17 cellular contexts compared by ENCODE assay signal in the genomic region with DNA sequence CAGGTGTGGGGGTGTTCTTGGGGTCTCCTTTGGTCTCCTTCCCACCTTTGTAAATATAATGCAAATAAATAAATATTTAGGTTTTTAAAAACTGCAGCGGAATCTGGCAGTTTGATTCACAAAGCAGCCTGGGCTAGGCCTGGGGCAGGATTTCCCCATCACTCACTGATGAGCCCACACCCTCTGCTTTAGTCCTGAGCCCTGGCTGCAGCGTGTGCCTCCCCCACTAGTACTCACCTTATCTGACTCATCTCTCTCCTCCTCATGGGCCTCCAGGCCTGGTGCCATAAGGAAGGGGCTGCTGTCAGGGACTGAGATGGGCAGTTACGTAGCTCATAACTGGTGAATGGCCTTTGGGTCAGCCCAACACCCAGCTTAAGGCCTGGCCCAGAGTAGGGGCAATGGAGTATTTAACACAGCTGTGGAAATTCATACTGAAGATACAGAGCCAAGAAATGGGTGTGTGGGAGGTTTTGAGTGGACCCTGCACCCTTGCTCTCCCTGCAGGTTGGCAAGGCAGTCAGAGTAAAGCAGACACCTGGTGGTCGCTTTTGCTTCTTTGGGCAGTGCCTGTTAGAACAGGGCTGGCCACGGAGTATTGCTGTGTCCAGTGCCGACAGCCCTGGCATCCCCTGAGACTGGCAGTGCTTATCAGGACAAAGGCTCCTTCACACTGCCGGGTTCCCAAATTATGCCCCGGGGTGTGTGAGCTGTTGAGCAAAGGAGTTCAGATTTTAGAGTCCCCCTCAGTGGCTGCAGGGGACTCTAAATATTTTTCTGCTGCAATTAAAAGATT. TPM values are rescaled to one million over a fixed set of nuclear protein-coding genes. Genes with fewer than 3 reads are reported as not detected.
DNase-seq lines count a peak whose midpoint lies in the region; ATAC-seq, FAIRE-seq and TF ChIP-seq lines count a peak whose summit lies in the region.
"Had no signal": no experiment of that assay in that cellular context is flagged by ENCODE, and none has a peak within 500 bp of the region (broad histone marks: within the 10 kb centered on the region; RNA-seq: fewer than 3 reads in every experiment).

No MANE protein-coding gene starts in this region.

- no TSS peak for BruUV-seq in PC-3 (replicated peaks; lab: Mats Ljungman, UMichigan)

- no peak overlapping the region for H3K4me2 ChIP-seq in A549
- no peak overlapping the region for H3K4me2 ChIP-seq in GM23338
- H3K4me2 ChIP-seq in PC-3 (ENCODE audit: low read length) = no peak overlapping the region

- peaks cover 11% of the 10 kb centered on the region; the same call in 1 of the 2 replicates for H3K27me3 ChIP-seq in GM23338 (ENCODE audit: insufficient read depth)
- no peaks in the 10 kb centered on the region for H3K27me3 ChIP-seq in PC-3 (ENCODE audit: low read length)

- no peak for DNase-seq in A549 (ENCODE audit: low read depth in 1 of 2, low spot score in 1 of 2)
- DNase-seq in GM23338 (ENCODE audit: low spot score) = no peak
- DNase-seq in PC-3 = peak; percentile 58
- DNase-seq in epithelial cell of esophagus (ENCODE audit: low read depth) = peak; percentile 93
- DNase-seq in SKM-1 (lab: John Stamatoyannopoulos, UW; ENCODE audit: unreplicated experiment) = no peak
- no peak for DNase-seq in activated gamma-delta T cell (lab: John Stamatoyannopoulos, UW)
- no peak for DNase-seq in GDM1 (lab: John Stamatoyannopoulos, UW)
- DNase-seq: activated CD4-positive, alpha-beta T cell treated with anti-CD3 and anti-CD28 coated beads, Interleukin-2, amount 10 ng/mL, durations not matched to agents 7 days and 5 days; amniotic stem cell; immature natural killer cell; NCI-H2081; NCI-H526 treated with DMSO at 0.1 percent for 48 hours; SHP77 treated with DMSO at 0.1 percent for 48 hours; stomach had no signal

- H3K4me1 ChIP-seq in A549 (no peaks in the 10 kb centered on the region), GM23338 (ENCODE audit: insufficient read depth) (no peaks in the 10 kb centered on the region), PC-3 (ENCODE audit: insufficient read depth, low read length) (peaks cover 10% of the 10 kb centered on the region; the same call in 1 of the 2 replicates)

- ATAC-seq in A549 = peak; percentile 23 to 53; a peak in 3 of 6 replicates
- ATAC-seq in GM23338 = no peak; the same call in 2 of the 3 replicates
- ATAC-seq in PC-3 = peak; percentile 69
- ATAC-seq in HG03378 (IDR thresholded peaks at IDR 0.05; ENCODE audit: unreplicated experiment) = no peak

- peaks cover 12% of the 10 kb centered on the region; the same call in 2 of the 3 replicates for H3K4me1 Mint-ChIP-seq in GM23338

- intact Hi-C loops in PC-3 (cut with micrococcal nuclease) = no loop called here

- H3K27ac ChIP-seq in A549 (no peak overlapping the region), GM23338 (ENCODE audit: low read depth) (no peak overlapping the region), PC-3 (ENCODE audit: low read length) (no peak overlapping the region)
- H3K27ac ChIP-seq: stomach had no signal

- TF ChIP-seq CTCF in A549 (IDR thresholded peaks at IDR 0.05) (no peak), GM23338 (conservative IDR thresholded peaks at IDR 0.05; ENCODE audit: low read depth in 2 of 2) (no peak), PC-3 (conservative IDR thresholded peaks at IDR 0.05; ENCODE audit: low read depth, low read length) (no peak), epithelial cell of esophagus (IDR thresholded peaks at IDR 0.05; ENCODE audit: insufficient read depth, low read depth, low read length, missing control alignments) (no peak)

- H3K9me2 ChIP-seq in GM23338 (ENCODE audit: insufficient read depth) (0 out of 2 replicates have a peak, but pooled peaks cover 3% of the 10 kb centered on the region), PC-3 (replicated peaks; ENCODE audit: low read length) (no peaks in the 10 kb centered on the region)

- no peak for TF ChIP-seq EP300 in A549 (IDR thresholded peaks at IDR 0.05)

- H3K4me3 ChIP-seq in A549 (no peak overlapping the region), GM23338 (no peak overlapping the region), PC-3 (ENCODE audit: low read length) (no peak overlapping the region), epithelial cell of esophagus (ENCODE audit: low read length) (no peak overlapping the region)
- H3K4me3 ChIP-seq: stomach had no signal

- no peaks in the 10 kb centered on the region for H3K36me3 ChIP-seq in GM23338 (ENCODE audit: insufficient read depth)
- no peaks in the 10 kb centered on the region for H3K36me3 ChIP-seq in PC-3 (ENCODE audit: low read depth, low read length)
- H3K36me3 ChIP-seq: stomach had no signal

- no peak for FAIRE-seq in A549 (lab: Jason Lieb, UNC)
- FAIRE-seq: endothelial cell of umbilical vein, G401.6 had no signal

- POLR2A ChIA-PET in A549 (lab: Yijun Ruan, JAX) (no interaction called here), PC-3 (lab: Charles Lee; ENCODE audit: unreplicated experiment) (no interaction called here)

- no peaks in the 10 kb centered on the region for H3F3A ChIP-seq in GM23338 (replicated peaks; ENCODE audit: low read depth)
- no peaks in the 10 kb centered on the region for H3F3A ChIP-seq in PC-3 (ENCODE audit: low read length, unreplicated experiment)

- no peaks in the 10 kb centered on the region for H4K20me1 ChIP-seq in GM23338 (replicated peaks; ENCODE audit: insufficient read depth)
- H4K20me1 ChIP-seq in PC-3 (ENCODE audit: low read length) = no peaks in the 10 kb centered on the region

- no peak overlapping the region for H3K27ac Mint-ChIP-seq in GM23338
- H3K27ac Mint-ChIP-seq: activated CD4-positive, alpha-beta T cell treated with anti-CD3 and anti-CD28 coated beads, Interleukin-2, amount 10 ng/mL, durations not matched to agents 7 days and 5 days; immature natural killer cell had no signal

- no peak overlapping the region for H3K4me3 Mint-ChIP-seq in GM23338
- H3K4me3 Mint-ChIP-seq: activated CD4-positive, alpha-beta T cell treated with anti-CD3 and anti-CD28 coated beads, Interleukin-2, amount 10 ng/mL, durations not matched to agents 7 days and 5 days; immature natural killer cell had no signal

- H3K9me3 ChIP-seq in A549 (no peaks in the 10 kb centered on the region), PC-3 (ENCODE audit: low read length) (no peaks in the 10 kb centered on the region)
- H3K9me3 ChIP-seq: stomach had no signal

- TF ChIP-seq RAD21 in A549 (conservative IDR thresholded peaks at IDR 0.05 in 1 of 2, IDR thresholded peaks at IDR 0.05 in 1 of 2) = no peak

- TF ChIP-seq POLR2A in A549 (IDR thresholded peaks at IDR 0.05; ENCODE audit: low read length) = no peak

- peaks cover 21% of the 10 kb centered on the region for H3K27me3 Mint-ChIP-seq in GM23338 (ENCODE audit: insufficient read depth, low read depth, poor library complexity)

- no peaks in the 10 kb centered on the region for H3K79me2 ChIP-seq in GM23338 (replicated peaks; ENCODE audit: insufficient read depth)
- no peaks in the 10 kb centered on the region for H3K79me2 ChIP-seq in PC-3 (ENCODE audit: low read length)

- 53% methylated on average over 4 of the region's 8 CpGs for WGBS in A549 (ENCODE audit: missing lambda C conversion rate)

- H2AFZ ChIP-seq in GM23338 (peak overlapping the region; percentile 63; the same call in 1 of the 2 replicates), PC-3 (ENCODE audit: low read length) (no peak overlapping the region)

- no peaks in the 10 kb centered on the region; the same call in 2 of the 3 replicates for H3K9me3 Mint-ChIP-seq in GM23338
- H3K9me3 Mint-ChIP-seq: activated CD4-positive, alpha-beta T cell treated with anti-CD3 and anti-CD28 coated beads, Interleukin-2, amount 10 ng/mL, durations not matched to agents 7 days and 5 days; immature natural killer cell had no signal

- H3K36me3 Mint-ChIP-seq in GM23338 (ENCODE audit: low read depth) = peaks cover 6% of the 10 kb centered on the region

- CTCF ChIA-PET in A549 (lab: Yijun Ruan, JAX) (interaction anchor here (2.3 kb wide), 1 partner anchor 26 kb away, joined by 8 read pairs; no protein-coding TSS in a partner anchor), PC-3 (lab: Charles Lee) (no interaction called here)

- H3K9ac ChIP-seq in PC-3 (ENCODE audit: low read length) = no peak overlapping the region

TF ChIP-seq in A549, 52 proteins besides CTCF, POLR2A, EP300 and RAD21 (continues in another document):
- no peak for TF ChIP-seq FOSB (CRISPR knock-in tag; IDR thresholded peaks at IDR 0.05)
- TF ChIP-seq MAFK (IDR thresholded peaks at IDR 0.05; ENCODE audit: partially characterized antibody) = no peak

TF ChIP-seq in GM23338, 12 proteins besides CTCF, POLR2A, EP300 and RAD21 (continues in another document):
- TF ChIP-seq POLR2AphosphoS5 (IDR thresholded peaks at IDR 0.05; ENCODE audit: low read depth) (no peak), JUNB (IDR thresholded peaks at IDR 0.05; ENCODE audit: unreplicated experiment) (no peak)

RNA-seq across cellular contexts. Expression of a gene that starts 39.7 kb away (rescaled TPM):
- polyA plus RNA-seq in A549 (2011; rRNA removed) = 1.7 and 1.9 TPM in 2 replicates
- 1.6 and 2.1 TPM in 2 replicates for polyA plus RNA-seq in A549 (2012; cell fraction: cytosol; rRNA removed)
- polyA plus RNA-seq in A549 (2012; cell fraction: nucleus; rRNA removed) = 2.9 and 3.2 TPM in 2 replicates
- polyA plus RNA-seq in A549 (2017; fragmentation: RNase III; extraction: RNeasy Plus Mini Kit Qiagen cat#74134 plus additional on column Dnase treatment) = 0.83 to 1.6 TPM (median 1.6 TPM) in 3 replicates
- polyA minus RNA-seq in A549 (2011; rRNA and poly(A)+ RNA removed) = 2.2 and 4.8 TPM in 2 replicates
- 1.2 and 1.4 TPM in 2 replicates for total RNA-seq in GM23338 (2014; rRNA removed; shearing (Covaris generic))
- polyA plus RNA-seq in GM23338 (2016; fragmentation: Nextera tagmentation; extraction: Ambion mirVana) = 0.28 and 0.37 TPM in 2 replicates
- total RNA-seq in PC-3 (2014; rRNA removed) = 2.2 and 3.3 TPM in 2 replicates

Comparison
In these comparisons a context has a peak if more than half of its experiments do, and no peak if none do; other contexts are left out.
1. ATAC-seq: peak in A549 (2 of 2) and PC-3 (single experiment); none in GM23338 (single experiment) and HG03378 (single experiment).
2. DNase-seq: peak in PC-3 (single experiment) and epithelial cell of esophagus (single experiment); none in A549 (0 of 2), GM23338 (single experiment), SKM-1 (single experiment), activated gamma-delta T cell (single experiment) and GDM1 (single experiment).